Comparison of ENCODE assay signal across 1 cellular context in the genomic region with DNA sequence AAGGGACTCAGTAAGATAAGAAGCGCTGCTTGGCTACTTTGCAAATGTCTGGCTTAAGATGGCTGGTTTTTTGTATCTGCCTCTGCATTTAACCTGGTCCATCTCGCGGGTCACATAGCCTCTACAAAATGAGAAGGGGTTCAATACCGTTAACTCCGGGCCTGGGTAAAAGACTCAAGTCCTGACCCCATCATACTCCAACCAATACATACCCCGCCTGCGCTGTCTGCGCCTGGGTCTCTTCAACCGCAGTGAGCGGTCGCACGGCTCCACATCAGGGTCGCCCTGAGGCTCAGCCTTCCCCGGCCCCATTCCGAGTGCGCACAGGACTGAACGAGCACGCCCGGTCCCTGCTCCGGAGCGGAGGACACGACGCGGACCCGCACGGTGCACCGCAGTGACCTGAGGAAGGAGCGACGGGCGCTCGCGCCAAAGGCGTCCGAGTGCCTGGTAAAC.
TF ChIP-seq lines count a peak whose summit lies in the region.

No MANE protein-coding gene starts in this region.

TF ChIP-seq in K562, 482 proteins besides CTCF, POLR2A, EP300 and RAD21 (continues in another document):
- TF ChIP-seq PHTF2 (CRISPR knock-in tag; IDR thresholded peaks at IDR 0.05) (no peak), FOXP1 (CRISPR knock-in tag; IDR thresholded peaks at IDR 0.05) (0 out of 2 replicates have a peak, but pooled peaks have one; percentile 14), TAF15 (IDR thresholded peaks at IDR 0.05; ENCODE audit: low read depth, low read length) (0 out of 2 replicates have a peak, but pooled peaks have one; percentile 61), STAT6 (CRISPR knock-in tag; IDR thresholded peaks at IDR 0.05) (peak; percentile 82; the same call in 1 of the 2 replicates), CBFB (CRISPR knock-in tag; IDR thresholded peaks at IDR 0.05) (0 out of 2 replicates have a peak, but pooled peaks have one; percentile 15), UBTF (IDR thresholded peaks at IDR 0.05; ENCODE audit: borderline replicate concordance in 1 of 2, low read depth in 2 of 2, low read length in 2 of 2) (0 out of 4 replicates have a peak, but pooled peaks of 1 of the 2 experiments have one; percentile 23), ERF (CRISPR knock-in tag; IDR thresholded peaks at IDR 0.05) (peak; percentile 81; the same call in 1 of the 2 replicates), ARHGAP35 (IDR thresholded peaks at IDR 0.05; ENCODE audit: partially characterized antibody) (no peak), FOXA3 (CRISPR knock-in tag; conservative IDR thresholded peaks at IDR 0.05 in 1 of 2, IDR thresholded peaks at IDR 0.05 in 1 of 2) (peak in 1 of 2 experiments; percentile 58; a peak in 1 of 4 replicates), ETV5 (CRISPR knock-in tag; IDR thresholded peaks at IDR 0.05; ENCODE audit: low read depth) (peak; percentile 11; the same call in 1 of the 2 replicates), ZBTB11 (CRISPR knock-in tag; IDR thresholded peaks at IDR 0.05) (peak in 1 of 3 experiments; percentile 38; a peak in 1 of 6 replicates), C11orf30 (IDR thresholded peaks at IDR 0.05; ENCODE audit: low read depth) (no peak), CHD1 (IDR thresholded peaks at IDR 0.05; ENCODE audit: low read length) (no peak), ZNF780A (CRISPR knock-in tag; IDR thresholded peaks at IDR 0.05) (no peak), E2F3 (CRISPR knock-in tag; IDR thresholded peaks at IDR 0.05) (0 out of 2 replicates have a peak, but pooled peaks have one; percentile 39), ZNF12 (CRISPR knock-in tag; IDR thresholded peaks at IDR 0.05) (no peak; the same call in 1 of the 2 replicates), FOXK1 (CRISPR knock-in tag; IDR thresholded peaks at IDR 0.05; ENCODE audit: borderline replicate concordance) (peak; percentile 93; the same call in 1 of the 2 replicates), ZNF133 (CRISPR knock-in tag; IDR thresholded peaks at IDR 0.05) (0 out of 2 replicates have a peak, but pooled peaks have one; percentile 9), HEY1 (CRISPR knock-in tag; IDR thresholded peaks at IDR 0.05; ENCODE audit: borderline replicate concordance) (no peak)
- TF ChIP-seq, protein P1, sequence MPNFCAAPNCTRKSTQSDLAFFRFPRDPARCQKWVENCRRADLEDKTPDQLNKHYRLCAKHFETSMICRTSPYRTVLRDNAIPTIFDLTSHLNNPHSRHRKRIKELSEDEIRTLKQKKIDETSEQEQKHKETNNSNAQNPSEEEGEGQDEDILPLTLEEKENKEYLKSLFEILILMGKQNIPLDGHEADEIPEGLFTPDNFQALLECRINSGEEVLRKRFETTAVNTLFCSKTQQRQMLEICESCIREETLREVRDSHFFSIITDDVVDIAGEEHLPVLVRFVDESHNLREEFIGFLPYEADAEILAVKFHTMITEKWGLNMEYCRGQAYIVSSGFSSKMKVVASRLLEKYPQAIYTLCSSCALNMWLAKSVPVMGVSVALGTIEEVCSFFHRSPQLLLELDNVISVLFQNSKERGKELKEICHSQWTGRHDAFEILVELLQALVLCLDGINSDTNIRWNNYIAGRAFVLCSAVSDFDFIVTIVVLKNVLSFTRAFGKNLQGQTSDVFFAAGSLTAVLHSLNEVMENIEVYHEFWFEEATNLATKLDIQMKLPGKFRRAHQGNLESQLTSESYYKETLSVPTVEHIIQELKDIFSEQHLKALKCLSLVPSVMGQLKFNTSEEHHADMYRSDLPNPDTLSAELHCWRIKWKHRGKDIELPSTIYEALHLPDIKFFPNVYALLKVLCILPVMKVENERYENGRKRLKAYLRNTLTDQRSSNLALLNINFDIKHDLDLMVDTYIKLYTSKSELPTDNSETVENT (CRISPR knock-in tag; IDR thresholded peaks at IDR 0.05), result 0 out of 2 replicates have a peak, but pooled peaks have one; percentile 3
- TF ChIP-seq, protein P2, sequence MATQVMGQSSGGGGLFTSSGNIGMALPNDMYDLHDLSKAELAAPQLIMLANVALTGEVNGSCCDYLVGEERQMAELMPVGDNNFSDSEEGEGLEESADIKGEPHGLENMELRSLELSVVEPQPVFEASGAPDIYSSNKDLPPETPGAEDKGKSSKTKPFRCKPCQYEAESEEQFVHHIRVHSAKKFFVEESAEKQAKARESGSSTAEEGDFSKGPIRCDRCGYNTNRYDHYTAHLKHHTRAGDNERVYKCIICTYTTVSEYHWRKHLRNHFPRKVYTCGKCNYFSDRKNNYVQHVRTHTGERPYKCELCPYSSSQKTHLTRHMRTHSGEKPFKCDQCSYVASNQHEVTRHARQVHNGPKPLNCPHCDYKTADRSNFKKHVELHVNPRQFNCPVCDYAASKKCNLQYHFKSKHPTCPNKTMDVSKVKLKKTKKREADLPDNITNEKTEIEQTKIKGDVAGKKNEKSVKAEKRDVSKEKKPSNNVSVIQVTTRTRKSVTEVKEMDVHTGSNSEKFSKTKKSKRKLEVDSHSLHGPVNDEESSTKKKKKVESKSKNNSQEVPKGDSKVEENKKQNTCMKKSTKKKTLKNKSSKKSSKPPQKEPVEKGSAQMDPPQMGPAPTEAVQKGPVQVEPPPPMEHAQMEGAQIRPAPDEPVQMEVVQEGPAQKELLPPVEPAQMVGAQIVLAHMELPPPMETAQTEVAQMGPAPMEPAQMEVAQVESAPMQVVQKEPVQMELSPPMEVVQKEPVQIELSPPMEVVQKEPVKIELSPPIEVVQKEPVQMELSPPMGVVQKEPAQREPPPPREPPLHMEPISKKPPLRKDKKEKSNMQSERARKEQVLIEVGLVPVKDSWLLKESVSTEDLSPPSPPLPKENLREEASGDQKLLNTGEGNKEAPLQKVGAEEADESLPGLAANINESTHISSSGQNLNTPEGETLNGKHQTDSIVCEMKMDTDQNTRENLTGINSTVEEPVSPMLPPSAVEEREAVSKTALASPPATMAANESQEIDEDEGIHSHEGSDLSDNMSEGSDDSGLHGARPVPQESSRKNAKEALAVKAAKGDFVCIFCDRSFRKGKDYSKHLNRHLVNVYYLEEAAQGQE (CRISPR knock-in tag; IDR thresholded peaks at IDR 0.05; ENCODE audit: low read depth), result peak; percentile 42; the same call in 1 of the 2 replicates
- TF ChIP-seq, protein P3, sequence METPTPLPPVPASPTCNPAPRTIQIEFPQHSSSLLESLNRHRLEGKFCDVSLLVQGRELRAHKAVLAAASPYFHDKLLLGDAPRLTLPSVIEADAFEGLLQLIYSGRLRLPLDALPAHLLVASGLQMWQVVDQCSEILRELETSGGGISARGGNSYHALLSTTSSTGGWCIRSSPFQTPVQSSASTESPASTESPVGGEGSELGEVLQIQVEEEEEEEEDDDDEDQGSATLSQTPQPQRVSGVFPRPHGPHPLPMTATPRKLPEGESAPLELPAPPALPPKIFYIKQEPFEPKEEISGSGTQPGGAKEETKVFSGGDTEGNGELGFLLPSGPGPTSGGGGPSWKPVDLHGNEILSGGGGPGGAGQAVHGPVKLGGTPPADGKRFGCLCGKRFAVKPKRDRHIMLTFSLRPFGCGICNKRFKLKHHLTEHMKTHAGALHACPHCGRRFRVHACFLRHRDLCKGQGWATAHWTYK (CRISPR knock-in tag; IDR thresholded peaks at IDR 0.05), result no peak
- TF ChIP-seq, protein P4, sequence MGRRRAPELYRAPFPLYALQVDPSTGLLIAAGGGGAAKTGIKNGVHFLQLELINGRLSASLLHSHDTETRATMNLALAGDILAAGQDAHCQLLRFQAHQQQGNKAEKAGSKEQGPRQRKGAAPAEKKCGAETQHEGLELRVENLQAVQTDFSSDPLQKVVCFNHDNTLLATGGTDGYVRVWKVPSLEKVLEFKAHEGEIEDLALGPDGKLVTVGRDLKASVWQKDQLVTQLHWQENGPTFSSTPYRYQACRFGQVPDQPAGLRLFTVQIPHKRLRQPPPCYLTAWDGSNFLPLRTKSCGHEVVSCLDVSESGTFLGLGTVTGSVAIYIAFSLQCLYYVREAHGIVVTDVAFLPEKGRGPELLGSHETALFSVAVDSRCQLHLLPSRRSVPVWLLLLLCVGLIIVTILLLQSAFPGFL (CRISPR knock-in tag; IDR thresholded peaks at IDR 0.05), result 0 out of 2 replicates have a peak, but pooled peaks have one; percentile 3
- TF ChIP-seq, protein P5, sequence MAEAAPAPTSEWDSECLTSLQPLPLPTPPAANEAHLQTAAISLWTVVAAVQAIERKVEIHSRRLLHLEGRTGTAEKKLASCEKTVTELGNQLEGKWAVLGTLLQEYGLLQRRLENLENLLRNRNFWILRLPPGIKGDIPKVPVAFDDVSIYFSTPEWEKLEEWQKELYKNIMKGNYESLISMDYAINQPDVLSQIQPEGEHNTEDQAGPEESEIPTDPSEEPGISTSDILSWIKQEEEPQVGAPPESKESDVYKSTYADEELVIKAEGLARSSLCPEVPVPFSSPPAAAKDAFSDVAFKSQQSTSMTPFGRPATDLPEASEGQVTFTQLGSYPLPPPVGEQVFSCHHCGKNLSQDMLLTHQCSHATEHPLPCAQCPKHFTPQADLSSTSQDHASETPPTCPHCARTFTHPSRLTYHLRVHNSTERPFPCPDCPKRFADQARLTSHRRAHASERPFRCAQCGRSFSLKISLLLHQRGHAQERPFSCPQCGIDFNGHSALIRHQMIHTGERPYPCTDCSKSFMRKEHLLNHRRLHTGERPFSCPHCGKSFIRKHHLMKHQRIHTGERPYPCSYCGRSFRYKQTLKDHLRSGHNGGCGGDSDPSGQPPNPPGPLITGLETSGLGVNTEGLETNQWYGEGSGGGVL (CRISPR knock-in tag; IDR thresholded peaks at IDR 0.05), result no peak
- TF ChIP-seq, protein P6, sequence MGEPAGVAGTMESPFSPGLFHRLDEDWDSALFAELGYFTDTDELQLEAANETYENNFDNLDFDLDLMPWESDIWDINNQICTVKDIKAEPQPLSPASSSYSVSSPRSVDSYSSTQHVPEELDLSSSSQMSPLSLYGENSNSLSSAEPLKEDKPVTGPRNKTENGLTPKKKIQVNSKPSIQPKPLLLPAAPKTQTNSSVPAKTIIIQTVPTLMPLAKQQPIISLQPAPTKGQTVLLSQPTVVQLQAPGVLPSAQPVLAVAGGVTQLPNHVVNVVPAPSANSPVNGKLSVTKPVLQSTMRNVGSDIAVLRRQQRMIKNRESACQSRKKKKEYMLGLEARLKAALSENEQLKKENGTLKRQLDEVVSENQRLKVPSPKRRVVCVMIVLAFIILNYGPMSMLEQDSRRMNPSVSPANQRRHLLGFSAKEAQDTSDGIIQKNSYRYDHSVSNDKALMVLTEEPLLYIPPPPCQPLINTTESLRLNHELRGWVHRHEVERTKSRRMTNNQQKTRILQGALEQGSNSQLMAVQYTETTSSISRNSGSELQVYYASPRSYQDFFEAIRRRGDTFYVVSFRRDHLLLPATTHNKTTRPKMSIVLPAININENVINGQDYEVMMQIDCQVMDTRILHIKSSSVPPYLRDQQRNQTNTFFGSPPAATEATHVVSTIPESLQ (CRISPR knock-in tag; IDR thresholded peaks at IDR 0.05), result 0 out of 2 replicates have a peak, but pooled peaks have one; percentile 10
